15 cellular contexts compared by ENCODE assay signal in genomic region chr10:89887406-89887805, GRCh38.
DNase-seq lines count a peak whose midpoint lies in the region; ATAC-seq and TF ChIP-seq lines count a peak whose summit lies in the region.
"Had no signal": no experiment of that assay in that cellular context is flagged by ENCODE, and none has a peak within 500 bp of the region (broad histone marks: within the 10 kb centered on the region; RNA-seq: fewer than 3 reads in every experiment).

No MANE protein-coding gene starts in this region.

- peaks cover 13% of the 10 kb centered on the region for H3K4me1 Mint-ChIP-seq in endodermal cell
- H3K4me1 Mint-ChIP-seq: CD4-positive, CD25-positive, alpha-beta regulatory T cell had no signal

- no peak overlapping the region for H2AFZ ChIP-seq in OCI-LY3 (ENCODE audit: low read depth, low read length)

- intact Hi-C loops in left ventricle myocardium inferior (cut with micrococcal nuclease) = no loop called here

- no peaks in the 10 kb centered on the region for H4K20me1 ChIP-seq in OCI-LY3 (ENCODE audit: insufficient read depth, low read length)

- ATAC-seq in GM18502 (IDR thresholded peaks at IDR 0.05; ENCODE audit: poor library complexity, unreplicated experiment) = peak; percentile 59
- peak; percentile 51 for ATAC-seq in GM21360 (IDR thresholded peaks at IDR 0.05; ENCODE audit: unreplicated experiment)
- peak; percentile 20 for ATAC-seq in HG03060 (IDR thresholded peaks at IDR 0.05; ENCODE audit: low read depth, unreplicated experiment)

- H3K4me3 Mint-ChIP-seq in endodermal cell = no peak overlapping the region
- H3K4me3 Mint-ChIP-seq: CD4-positive, CD25-positive, alpha-beta regulatory T cell; neural crest cell; type B pancreatic cell had no signal

- H3K36me3 ChIP-seq in OCI-LY3 (replicated peaks; ENCODE audit: low read depth, low read length) = peaks cover 12% of the 10 kb centered on the region
- H3K36me3 ChIP-seq in left ventricle myocardium inferior = no peaks in the 10 kb centered on the region
- no peaks in the 10 kb centered on the region for H3K36me3 ChIP-seq in endodermal cell (ENCODE audit: control insufficient read depth, insufficient read depth, low read length)

- 74 to 100% methylated on average over 1 to 4 of the region's 4 CpGs for WGBS in endodermal cell (ENCODE audit: insufficient coverage in 1 of 2, insufficient read length in 1 of 2), 2 experiments

- H3K4me3 ChIP-seq in OCI-LY3 (ENCODE audit: low read length) (peak overlapping the region; percentile 71), left ventricle myocardium inferior (no peak overlapping the region), endodermal cell (ENCODE audit: low read length) (no peak overlapping the region)

- H3K9ac ChIP-seq in OCI-LY3 (ENCODE audit: low read length) (peak overlapping the region; percentile 96), endodermal cell (ENCODE audit: extremely low read depth, low read length, poor library complexity, severe bottlenecking) (no peak overlapping the region)

- H3K4me1 ChIP-seq in OCI-LY3 (ENCODE audit: low read length) = peaks cover 66% of the 10 kb centered on the region
- no peaks in the 10 kb centered on the region for H3K4me1 ChIP-seq in left ventricle myocardium inferior
- H3K4me1 ChIP-seq in endodermal cell (ENCODE audit: control insufficient read depth, insufficient read depth, low read length) = no peaks in the 10 kb centered on the region

- no peak overlapping the region for H3K27ac Mint-ChIP-seq in endodermal cell
- H3K27ac Mint-ChIP-seq: CD4-positive, CD25-positive, alpha-beta regulatory T cell; type B pancreatic cell had no signal

- peak overlapping the region; percentile 89 for H3K4me2 ChIP-seq in OCI-LY3 (ENCODE audit: low read length)

- H3K27me3 Mint-ChIP-seq in endodermal cell (ENCODE audit: insufficient read depth) = no peaks in the 10 kb centered on the region

- DNase-seq in left ventricle myocardium inferior (no peak), DMS153 treated with DMSO at 0.1 percent for 48 hours (lab: John Stamatoyannopoulos, UW; ENCODE audit: unreplicated experiment) (no peak), DMS153 (lab: John Stamatoyannopoulos, UW) (no peak), endodermal cell (no peak)
- DNase-seq: CD4-positive, CD25-positive, alpha-beta regulatory T cell; cortex of kidney; NCI-H510A treated with DMSO at 0.1 percent for 48 hours; stimulated activated CD4-positive, alpha-beta T cell treated with anti-CD3 and anti-CD28 coated beads, Interleukin-2, amount 100 ng/mL, for 48 hours; T-helper 2 cell had no signal

- H3K9me3 ChIP-seq in OCI-LY3 (ENCODE audit: insufficient read depth, low read length) = no peaks in the 10 kb centered on the region
- H3K9me3 ChIP-seq in left ventricle myocardium inferior (replicated peaks) = peaks cover 6% of the 10 kb centered on the region
- H3K9me3 ChIP-seq in endodermal cell (ENCODE audit: control insufficient read depth, low read length) = no peaks in the 10 kb centered on the region

- H3K79me2 ChIP-seq in OCI-LY3 (ENCODE audit: low read length) = no peaks in the 10 kb centered on the region

- TF ChIP-seq CTCF in OCI-LY3 (IDR thresholded peaks at IDR 0.05; ENCODE audit: low read depth, low read length) = no peak
- TF ChIP-seq CTCF in left ventricle myocardium inferior (IDR thresholded peaks at IDR 0.05; ENCODE audit: borderline replicate concordance) = no peak
- TF ChIP-seq CTCF in endodermal cell (conservative IDR thresholded peaks at IDR 0.05) = no peak

- H3K27ac ChIP-seq in OCI-LY3 (ENCODE audit: low read length) (peak overlapping the region; percentile 100), left ventricle myocardium inferior (replicated peaks) (no peak overlapping the region), endodermal cell (ENCODE audit: low read depth, low read length) (no peak overlapping the region)

- H3K27me3 ChIP-seq in OCI-LY3 (ENCODE audit: low read depth, low read length) (no peaks in the 10 kb centered on the region), left ventricle myocardium inferior (ENCODE audit: low read depth) (peaks cover 11% of the 10 kb centered on the region), endodermal cell (ENCODE audit: control insufficient read depth, insufficient read depth, low read length, poor library complexity, severe bottlenecking) (no peaks in the 10 kb centered on the region)

- H3K36me3 Mint-ChIP-seq in endodermal cell (ENCODE audit: low read depth) = no peaks in the 10 kb centered on the region
- H3K36me3 Mint-ChIP-seq: CD4-positive, CD25-positive, alpha-beta regulatory T cell; type B pancreatic cell had no signal

- H3K9me3 Mint-ChIP-seq in endodermal cell = peaks cover 5% of the 10 kb centered on the region
- H3K9me3 Mint-ChIP-seq: type B pancreatic cell had no signal
